9 cellular contexts compared by ENCODE assay signal in the genomic region with DNA sequence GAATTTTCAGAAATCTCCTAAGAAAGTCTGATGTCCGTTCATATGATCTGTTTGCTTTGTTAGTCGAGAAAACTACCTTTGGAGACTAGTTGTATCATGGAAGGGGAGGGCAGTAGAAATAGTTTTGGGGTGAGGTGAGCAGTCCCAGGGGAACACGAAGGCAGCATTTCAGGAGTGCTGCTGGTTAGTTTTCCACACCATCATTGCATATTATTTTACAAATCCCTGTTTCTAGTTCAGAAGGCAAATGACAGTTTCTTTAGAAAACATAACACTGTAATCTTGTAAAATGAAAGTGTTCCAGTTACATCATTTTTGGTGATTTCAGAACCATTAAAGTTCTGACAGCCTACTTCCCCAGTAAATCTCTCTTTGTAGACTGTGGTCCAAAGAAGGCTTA. TPM values are rescaled to one million over a fixed set of nuclear protein-coding genes. Genes with fewer than 3 reads are reported as not detected.
A peak's percentile ranks its signal among the peaks of the same experiment; 100 is the strongest.
DNase-seq lines count a peak whose midpoint lies in the region; ATAC-seq and TF ChIP-seq lines count a peak whose summit lies in the region.
"Not testable (repeated sequence)": the region's sequence is repeated elsewhere in the genome, so short reads cannot be mapped to it uniquely, and the experiment has no call there.
"Had no signal": no experiment of that assay in that cellular context is flagged by ENCODE, and none has a peak within 500 bp of the region (broad histone marks: within the 10 kb centered on the region; RNA-seq: fewer than 3 reads in every experiment).

No MANE protein-coding gene starts in this region.

- H3K4me3 Mint-ChIP-seq in GM23338; activated CD4-positive, alpha-beta T cell treated with anti-CD3 and anti-CD28 coated beads, Interleukin-2, amount 10 ng/mL, durations not matched to agents 24 days and 14 days: not testable (repeated sequence)
- peak overlapping the region; percentile 13 for H3K4me3 Mint-ChIP-seq in chondrocyte (ENCODE audit: unreplicated experiment)

- H3K79me2 ChIP-seq in GM23338 (replicated peaks; ENCODE audit: insufficient read depth) (peaks cover 43% of the 10 kb centered on the region), osteoblast (ENCODE audit: insufficient read depth, low read length) (peaks cover 47% of the 10 kb centered on the region)

- H3K27me3 Mint-ChIP-seq in GM23338 (ENCODE audit: insufficient read depth, low read depth, poor library complexity); activated CD4-positive, alpha-beta T cell treated with anti-CD3 and anti-CD28 coated beads, Interleukin-2, amount 10 ng/mL, durations not matched to agents 24 days and 14 days; chondrocyte (ENCODE audit: low read depth): not testable (repeated sequence)

- not testable (repeated sequence) for H3K27me3 ChIP-seq in GM23338 (ENCODE audit: insufficient read depth); adipocyte (replicated peaks; ENCODE audit: control insufficient read depth, insufficient read depth, low read length); osteoblast (ENCODE audit: insufficient read depth, low read length); tibial artery

- H3K36me3 ChIP-seq in GM23338 (ENCODE audit: insufficient read depth); adipocyte (ENCODE audit: control insufficient read depth, insufficient read depth, low read length, severe bottlenecking); osteoblast (ENCODE audit: insufficient read depth, low read length): not testable (repeated sequence)
- H3K36me3 ChIP-seq in tibial artery, result peaks cover 0 to 33% (median 9%) of the 10 kb centered on the region in 3 donors

- H3K36me3 Mint-ChIP-seq in GM23338 (ENCODE audit: low read depth), result peaks cover 25% of the 10 kb centered on the region
- peaks cover 63% of the 10 kb centered on the region for H3K36me3 Mint-ChIP-seq in activated CD4-positive, alpha-beta T cell treated with anti-CD3 and anti-CD28 coated beads, Interleukin-2, amount 10 ng/mL, durations not matched to agents 24 days and 14 days (ENCODE audit: low read depth)
- peaks cover 20% of the 10 kb centered on the region for H3K36me3 Mint-ChIP-seq in chondrocyte (ENCODE audit: low read depth)

- H3K27ac ChIP-seq in GM23338 (ENCODE audit: low read depth), result not testable (repeated sequence)
- H3K27ac ChIP-seq in osteoblast (ENCODE audit: low read depth, low read length) (peak overlapping the region; percentile 72), tibial artery (peak overlapping the region; percentile 22 to 33)

- H3K9me3 Mint-ChIP-seq in GM23338 (peaks cover 14% of the 10 kb centered on the region), chondrocyte (ENCODE audit: low read depth) (peaks cover 16% of the 10 kb centered on the region)
- peaks cover 10% of the 10 kb centered on the region for H3K9me3 Mint-ChIP-seq in activated CD4-positive, alpha-beta T cell treated with anti-CD3 and anti-CD28 coated beads, Interleukin-2, amount 10 ng/mL, durations not matched to agents 24 days and 14 days

- H3K9me3 ChIP-seq in adipocyte (ENCODE audit: control insufficient read depth, low read length), result peaks cover 15% of the 10 kb centered on the region
- not testable (repeated sequence) for H3K9me3 ChIP-seq in osteoblast (ENCODE audit: low read depth, low read length)
- H3K9me3 ChIP-seq in tibial artery, result peaks cover 7 to 11% (median 7%) of the 10 kb centered on the region in 3 donors

- H3K9ac ChIP-seq in adipocyte (ENCODE audit: low read length), result not testable (repeated sequence)

- H3K4me1 Mint-ChIP-seq in GM23338, result not testable (repeated sequence)
- H3K4me1 Mint-ChIP-seq in activated CD4-positive, alpha-beta T cell treated with anti-CD3 and anti-CD28 coated beads, Interleukin-2, amount 10 ng/mL, durations not matched to agents 24 days and 14 days, result peaks cover 33% of the 10 kb centered on the region
- H3K4me1 Mint-ChIP-seq in chondrocyte (ENCODE audit: low read depth), result peaks cover 14% of the 10 kb centered on the region

- H3K4me2 ChIP-seq in GM23338, result not testable (repeated sequence)
- peak overlapping the region; percentile 60 for H3K4me2 ChIP-seq in osteoblast (ENCODE audit: insufficient read depth, low read length)

- not testable (repeated sequence) for H3K9me2 ChIP-seq in GM23338 (ENCODE audit: insufficient read depth)

- H3K27ac Mint-ChIP-seq in GM23338 (0 out of 2 replicates have a peak overlapping the region, but pooled peaks have one; percentile 10), chondrocyte (ENCODE audit: unreplicated experiment) (peak overlapping the region; percentile 81)
- H3K27ac Mint-ChIP-seq in activated CD4-positive, alpha-beta T cell treated with anti-CD3 and anti-CD28 coated beads, Interleukin-2, amount 10 ng/mL, durations not matched to agents 24 days and 14 days, result peak overlapping the region; percentile 2

- not testable (repeated sequence) for H3F3A ChIP-seq in GM23338 (replicated peaks; ENCODE audit: low read depth)

- not testable (repeated sequence) for H3K4me1 ChIP-seq in GM23338 (ENCODE audit: insufficient read depth); adipocyte (ENCODE audit: control insufficient read depth, insufficient read depth, low read length); osteoblast (ENCODE audit: insufficient read depth, low read length); tibial artery

- intact Hi-C loops in activated CD4-positive, alpha-beta T cell treated with anti-CD3 and anti-CD28 coated beads, Interleukin-2, amount 10 ng/mL, durations not matched to agents 24 days and 14 days (cut with micrococcal nuclease); tibial artery (cut with DNase I; ENCODE audit: low total_unique reads): not testable (repeated sequence)

- H4K20me1 ChIP-seq in GM23338 (replicated peaks; ENCODE audit: insufficient read depth); osteoblast (ENCODE audit: insufficient read depth, low read length): not testable (repeated sequence)

- not testable (repeated sequence) for ATAC-seq in GM23338

- H3K4me3 ChIP-seq in GM23338; adipocyte (ENCODE audit: low read length); tibial artery: not testable (repeated sequence)
- peak overlapping the region; percentile 17 for H3K4me3 ChIP-seq in osteoblast (ENCODE audit: insufficient read depth, low read length)

- not testable (repeated sequence) for TF ChIP-seq CTCF in GM23338 (conservative IDR thresholded peaks at IDR 0.05; ENCODE audit: low read depth in 2 of 2); chondrocyte (IDR thresholded peaks at IDR 0.05); osteoblast (IDR thresholded peaks at IDR 0.05; ENCODE audit: extremely low read depth, low read depth, low read length); tibial artery (IDR thresholded peaks at IDR 0.05)

- DNase-seq in GM23338 (ENCODE audit: low spot score); activated CD4-positive, alpha-beta T cell treated with anti-CD3 and anti-CD28 coated beads, Interleukin-2, amount 10 ng/mL, durations not matched to agents 24 days and 14 days; chondrocyte (ENCODE audit: low spot score); osteoblast (ENCODE audit: insufficient read length, low spot score, missing footprints): not testable (repeated sequence)
- DNase-seq in adipocyte (ENCODE audit: low read depth), result peak; percentile 49
- DNase-seq in fibroblast of peridontal ligament (ENCODE audit: extremely low read depth), result peak; percentile 45
- DNase-seq in tibial artery, result peak in 1 of 2 donors; percentile 3

- H2AFZ ChIP-seq in GM23338; osteoblast (ENCODE audit: low read length): not testable (repeated sequence)

RNA-seq across cellular contexts. Expression of a gene that starts 25.4 kb away (rescaled TPM):
- 30.0 and 48.0 TPM in 2 replicates for total RNA-seq in GM23338 (2014; rRNA removed; shearing (Covaris generic))
- 22.3 and 22.6 TPM in 2 replicates for polyA plus RNA-seq in GM23338 (2016; fragmentation: Nextera tagmentation; extraction: Ambion mirVana)
- 36.8 and 44.9 TPM in 2 replicates for total RNA-seq in activated CD4-positive, alpha-beta T cell treated with anti-CD3 and anti-CD28 coated beads, Interleukin-2, amount 10 ng/mL, durations not matched to agents 24 days and 14 days
- 15.0 to 19.3 TPM (median 16.7 TPM) in 3 replicates for total RNA-seq in chondrocyte
- 20.3 and 23.5 TPM in 2 replicates for total RNA-seq in osteoblast

RNA-seq across cellular contexts. Expression of a gene that starts 40.3 kb away (rescaled TPM):
- not detected in 2 replicates for total RNA-seq in GM23338 (2014; rRNA removed; shearing (Covaris generic))
- polyA plus RNA-seq in GM23338 (2016; fragmentation: Nextera tagmentation; extraction: Ambion mirVana), result not detected in 2 replicates
- not detected in 2 replicates for total RNA-seq in activated CD4-positive, alpha-beta T cell treated with anti-CD3 and anti-CD28 coated beads, Interleukin-2, amount 10 ng/mL, durations not matched to agents 24 days and 14 days
- total RNA-seq in chondrocyte (not detected in 3 replicates), osteoblast (not detected in 2 replicates)
- total RNA-seq: H4 had no signal
- polyA plus RNA-seq: CD14-positive monocyte had no signal

Comparison
In these comparisons a context has a peak if more than half of its experiments do, and no peak if none do; other contexts are left out.
1. H3K27ac Mint-ChIP-seq: peak in every context shown above with its lines; median percentile 81 in chondrocyte; 10 in GM23338; 2 in activated CD4-positive, alpha-beta T cell treated with anti-CD3 and anti-CD28 coated beads, Interleukin-2, amount 10 ng/mL, durations not matched to agents 24 days and 14 days.